Comparison of ENCODE assay signal across 6 cellular contexts in genomic region chr19:42787766-42788165, GRCh38. TPM values are rescaled to one million over a fixed set of nuclear protein-coding genes. Genes with fewer than 3 reads are reported as not detected.
"Had no signal": no experiment of that assay in that cellular context is flagged by ENCODE, and none has a peak within 500 bp of the region (broad histone marks: within the 10 kb centered on the region; RNA-seq: fewer than 3 reads in every experiment).

No MANE protein-coding gene starts in this region.

RNA-seq across cellular contexts. Expression of gene PSG8, which starts 22.3 kb away (rescaled TPM):
- total RNA-seq: GM23338, H1, H9, HT-29, K562 had no signal

RNA-seq across cellular contexts. Expression of gene PSG3, which starts 47.5 kb away (rescaled TPM):
- total RNA-seq: GM23338, H1, H9, HT-29, IMR-90, K562 had no signal
